17 cellular contexts compared by ENCODE assay signal in genomic region chr12:107122452-107122958, GRCh38. TPM values are rescaled to one million over a fixed set of nuclear protein-coding genes. Genes with fewer than 3 reads are reported as not detected.
DNase-seq lines count a peak whose midpoint lies in the region; ATAC-seq and TF ChIP-seq lines count a peak whose summit lies in the region.
"Had no signal": no experiment of that assay in that cellular context is flagged by ENCODE, and none has a peak within 500 bp of the region (broad histone marks: within the 10 kb centered on the region; RNA-seq: fewer than 3 reads in every experiment).

No MANE protein-coding gene starts in this region.

- no peak overlapping the region for H2AK5ac ChIP-seq in mesendoderm (ENCODE audit: low read length)

- no peaks in the 10 kb centered on the region for H3K27me3 ChIP-seq in GM23338 (ENCODE audit: insufficient read depth)
- H3K27me3 ChIP-seq in endodermal cell (ENCODE audit: control insufficient read depth, insufficient read depth, low read length, poor library complexity, severe bottlenecking) = no peaks in the 10 kb centered on the region
- no peaks in the 10 kb centered on the region for H3K27me3 ChIP-seq in mesendoderm (ENCODE audit: insufficient read depth, low read length, poor library complexity)
- H3K27me3 ChIP-seq in CD8-positive, alpha-beta memory T cell (ENCODE audit: insufficient read depth, low read length, poor library complexity, severe bottlenecking) = no peaks in the 10 kb centered on the region
- H3K27me3 ChIP-seq: BLaER1 had no signal

- H3K4me3 Mint-ChIP-seq in GM23338 (peak overlapping the region; percentile 18; the same call in 2 of the 3 replicates), endodermal cell (peak overlapping the region; percentile 13)
- no peak overlapping the region for H3K4me3 Mint-ChIP-seq in stimulated activated naive B cell treated with anti-CD40 and anti-IgM and Interleukin-4, amounts not matched to agents 10 μg/mL and 1 μg/mL and 100 μg/mL, for 72 hours
- H3K4me3 Mint-ChIP-seq in CD8-positive, alpha-beta memory T cell = no peak overlapping the region

- H3K9me2 ChIP-seq in GM23338 (ENCODE audit: insufficient read depth) = no peaks in the 10 kb centered on the region

- H3K36me3 ChIP-seq in GM23338 (ENCODE audit: insufficient read depth) = no peaks in the 10 kb centered on the region
- H3K36me3 ChIP-seq in endodermal cell (ENCODE audit: control insufficient read depth, insufficient read depth, low read length) = no peaks in the 10 kb centered on the region
- no peaks in the 10 kb centered on the region for H3K36me3 ChIP-seq in mesendoderm (ENCODE audit: control insufficient read depth, insufficient read depth, low read length)
- H3K36me3 ChIP-seq in CD8-positive, alpha-beta memory T cell (ENCODE audit: insufficient read depth, low read length) = no peaks in the 10 kb centered on the region
- H3K36me3 ChIP-seq: BLaER1, HAP-1 had no signal

- H3K79me2 ChIP-seq in GM23338 (replicated peaks; ENCODE audit: insufficient read depth) (no peaks in the 10 kb centered on the region), mesendoderm (ENCODE audit: control insufficient read depth, insufficient read depth, low read length) (no peaks in the 10 kb centered on the region)

- H3K27me3 Mint-ChIP-seq in GM23338 (ENCODE audit: insufficient read depth, low read depth, poor library complexity) = no peaks in the 10 kb centered on the region
- no peaks in the 10 kb centered on the region for H3K27me3 Mint-ChIP-seq in endodermal cell (ENCODE audit: insufficient read depth)
- peaks cover 29 to 36% of the 10 kb centered on the region in 2 donors for H3K27me3 Mint-ChIP-seq in stimulated activated naive B cell treated with anti-CD40 and anti-IgM and Interleukin-4, amounts not matched to agents 10 μg/mL and 1 μg/mL and 100 μg/mL, for 72 hours
- peaks cover 23 to 44% of the 10 kb centered on the region in 2 donors for H3K27me3 Mint-ChIP-seq in CD8-positive, alpha-beta memory T cell

- peak overlapping the region; percentile 63 for H3K4me2 ChIP-seq in GM23338
- no peak overlapping the region for H3K4me2 ChIP-seq in mesendoderm (ENCODE audit: low read length)
- H3K4me2 ChIP-seq: BLaER1 had no signal

- H3F3A ChIP-seq in GM23338 (replicated peaks; ENCODE audit: low read depth) = no peaks in the 10 kb centered on the region

- H3K36me3 Mint-ChIP-seq in GM23338 (ENCODE audit: low read depth) = peaks cover 4% of the 10 kb centered on the region; the same call in 1 of the 3 replicates
- H3K36me3 Mint-ChIP-seq in endodermal cell (ENCODE audit: low read depth) = peaks cover 2% of the 10 kb centered on the region
- H3K36me3 Mint-ChIP-seq in stimulated activated naive B cell treated with anti-CD40 and anti-IgM and Interleukin-4, amounts not matched to agents 10 μg/mL and 1 μg/mL and 100 μg/mL, for 72 hours = no peaks in the 10 kb centered on the region
- no peaks in the 10 kb centered on the region for H3K36me3 Mint-ChIP-seq in CD8-positive, alpha-beta memory T cell

- H3K18ac ChIP-seq in mesendoderm (ENCODE audit: low read length) = no peak overlapping the region

- peaks cover 25% of the 10 kb centered on the region for H3K4me1 ChIP-seq in GM23338 (ENCODE audit: insufficient read depth)
- no peaks in the 10 kb centered on the region for H3K4me1 ChIP-seq in endodermal cell (ENCODE audit: control insufficient read depth, insufficient read depth, low read length)
- H3K4me1 ChIP-seq in mesendoderm (ENCODE audit: control insufficient read depth, low read depth, low read length) = peaks cover 1% of the 10 kb centered on the region
- H3K4me1 ChIP-seq in CD8-positive, alpha-beta memory T cell (ENCODE audit: insufficient read depth, low read length) = no peaks in the 10 kb centered on the region
- H3K4me1 ChIP-seq: BLaER1 had no signal

- POLR2A ChIA-PET in CD8-positive, alpha-beta memory T cell (lab: Charles Lee) = no interaction called here

- CTCF ChIA-PET in CD8-positive, alpha-beta memory T cell (lab: Charles Lee) = interaction anchor here (1.3 kb wide), 1 partner anchor 17 kb away, joined by 3 read pairs; no protein-coding TSS in a partner anchor

- H3K79me1 ChIP-seq in mesendoderm (ENCODE audit: low read length) = no peaks in the 10 kb centered on the region

- H2AFZ ChIP-seq in GM23338 = peak overlapping the region; percentile 82
- H2AFZ ChIP-seq: GM23248 had no signal

- no peak overlapping the region for H3K23ac ChIP-seq in mesendoderm (ENCODE audit: low read length)

- H3K27ac Mint-ChIP-seq in GM23338 = no peak overlapping the region
- no peak overlapping the region for H3K27ac Mint-ChIP-seq in endodermal cell
- no peak overlapping the region for H3K27ac Mint-ChIP-seq in stimulated activated naive B cell treated with anti-CD40 and anti-IgM and Interleukin-4, amounts not matched to agents 10 μg/mL and 1 μg/mL and 100 μg/mL, for 72 hours
- H3K27ac Mint-ChIP-seq in CD8-positive, alpha-beta memory T cell = no peak overlapping the region

- H2BK5ac ChIP-seq in mesendoderm (ENCODE audit: low read length) = no peak overlapping the region

- no peak overlapping the region for H3K4ac ChIP-seq in mesendoderm (ENCODE audit: low read depth, low read length)

- no peak overlapping the region for H4K8ac ChIP-seq in mesendoderm (ENCODE audit: low read depth, low read length)

- no peak for TF ChIP-seq CTCF in GM23338 (conservative IDR thresholded peaks at IDR 0.05; ENCODE audit: low read depth in 2 of 2)
- TF ChIP-seq CTCF in endodermal cell (conservative IDR thresholded peaks at IDR 0.05) = no peak

- H3K56ac ChIP-seq in mesendoderm (ENCODE audit: low read length) = peak overlapping the region; percentile 25

- DNase-seq in GM23338 (ENCODE audit: low spot score) (no peak), NCI-H82 treated with DMSO at 0.1 percent for 48 hours (lab: John Stamatoyannopoulos, UW; ENCODE audit: unreplicated experiment) (peak; percentile 88), endodermal cell (peak; percentile 66), mesendoderm (peak; percentile 91), SHP77 (lab: John Stamatoyannopoulos, UW) (no peak)
- DNase-seq in stimulated activated naive B cell treated with anti-CD40 and anti-IgM and Interleukin-4, amounts not matched to agents 10 μg/mL and 1 μg/mL and 100 μg/mL, for 72 hours = no peak
- no peak for DNase-seq in CD8-positive, alpha-beta memory T cell
- DNase-seq: 8988T, AML-193, Calu3, DMS 273 treated with DMSO at 0.1 percent for 48 hours, DMS79, GM23248, IMR-90 had no signal

- H3K9me3 ChIP-seq in endodermal cell (ENCODE audit: control insufficient read depth, low read length) = peaks cover 13% of the 10 kb centered on the region
- no peaks in the 10 kb centered on the region for H3K9me3 ChIP-seq in CD8-positive, alpha-beta memory T cell (ENCODE audit: low read length)
- H3K9me3 ChIP-seq: BLaER1 had no signal

- H3K9ac ChIP-seq in endodermal cell (ENCODE audit: extremely low read depth, low read length, poor library complexity, severe bottlenecking) = no peak overlapping the region
- no peak overlapping the region for H3K9ac ChIP-seq in mesendoderm (ENCODE audit: low read length)
- H3K9ac ChIP-seq: BLaER1, GM23248 had no signal

- H3K9me3 Mint-ChIP-seq in GM23338 = peaks cover 3% of the 10 kb centered on the region; the same call in 2 of the 3 replicates
- peaks cover 6% of the 10 kb centered on the region for H3K9me3 Mint-ChIP-seq in endodermal cell
- H3K9me3 Mint-ChIP-seq in stimulated activated naive B cell treated with anti-CD40 and anti-IgM and Interleukin-4, amounts not matched to agents 10 μg/mL and 1 μg/mL and 100 μg/mL, for 72 hours = no peaks in the 10 kb centered on the region
- H3K9me3 Mint-ChIP-seq in CD8-positive, alpha-beta memory T cell = peaks cover 0 to 3% (median 0%) of the 10 kb centered on the region in 5 donors

- 36 to 88% methylated on average over 1 to 3 of the region's 3 CpGs for WGBS in endodermal cell (ENCODE audit: insufficient coverage in 1 of 2, insufficient read length in 1 of 2), 2 experiments
- no CpG with 5 or more reads among the region's 3 CpGs for WGBS in mesendoderm (ENCODE audit: extremely low coverage, insufficient coverage, low lambda C conversion rate)

- H3K27ac ChIP-seq in GM23338 (ENCODE audit: low read depth) (no peak overlapping the region), endodermal cell (ENCODE audit: low read depth, low read length) (no peak overlapping the region), mesendoderm (ENCODE audit: low read depth, low read length) (no peak overlapping the region)
- no peak overlapping the region for H3K27ac ChIP-seq in CD8-positive, alpha-beta memory T cell (ENCODE audit: low read depth, low read length)
- H3K27ac ChIP-seq: BLaER1, GM23248 had no signal

- no peak overlapping the region for H2BK15ac ChIP-seq in mesendoderm (replicated peaks; ENCODE audit: low read depth)

- peak; percentile 41; the same call in 2 of the 3 replicates for ATAC-seq in GM23338
- ATAC-seq in stimulated activated naive B cell treated with anti-CD40 and anti-IgM and Interleukin-4, amounts not matched to agents 10 μg/mL and 1 μg/mL and 100 μg/mL, for 72 hours (replicated peaks) = no peak
- ATAC-seq: GM12878 had no signal

- no peak overlapping the region for H3K4me3 ChIP-seq in GM23338
- peak overlapping the region; percentile 47 for H3K4me3 ChIP-seq in endodermal cell (ENCODE audit: low read length)
- no peak overlapping the region for H3K4me3 ChIP-seq in mesendoderm (ENCODE audit: low read length)
- H3K4me3 ChIP-seq in CD8-positive, alpha-beta memory T cell (ENCODE audit: low read length) = no peak overlapping the region
- H3K4me3 ChIP-seq: BLaER1, GM12878, GM23248, HAP-1 had no signal

- H2BK120ac ChIP-seq in mesendoderm (ENCODE audit: low read depth, low read length) = no peak overlapping the region

- peaks cover 28% of the 10 kb centered on the region for H3K4me1 Mint-ChIP-seq in GM23338
- H3K4me1 Mint-ChIP-seq in endodermal cell = peaks cover 33% of the 10 kb centered on the region
- H3K4me1 Mint-ChIP-seq in stimulated activated naive B cell treated with anti-CD40 and anti-IgM and Interleukin-4, amounts not matched to agents 10 μg/mL and 1 μg/mL and 100 μg/mL, for 72 hours = no peaks in the 10 kb centered on the region
- H3K4me1 Mint-ChIP-seq in CD8-positive, alpha-beta memory T cell = no peaks in the 10 kb centered on the region

- H4K5ac ChIP-seq in mesendoderm (ENCODE audit: low read length) = no peak overlapping the region

- no peaks in the 10 kb centered on the region for H4K20me1 ChIP-seq in GM23338 (replicated peaks; ENCODE audit: insufficient read depth)
- H4K20me1 ChIP-seq: BLaER1 had no signal

TF ChIP-seq in GM23338, 12 proteins besides CTCF, POLR2A, EP300 and RAD21:
- TF ChIP-seq NANOG (IDR thresholded peaks at IDR 0.05; ENCODE audit: borderline replicate concordance) = no peak
TF ChIP-seq in GM23338: peak in this region for 0.

RNA-seq across cellular contexts. Expression of gene CRY1, which starts 29.2 kb away (rescaled TPM):
- 25.4 and 28.2 TPM in 2 replicates for total RNA-seq in GM23338 (2014; rRNA removed; shearing (Covaris generic))
- polyA plus RNA-seq in GM23338 (2016; fragmentation: Nextera tagmentation; extraction: Ambion mirVana) = 27.7 and 28.5 TPM in 2 replicates
- total RNA-seq in endodermal cell = 10 to 100 TPM; 29.9 to 33.4 TPM
- 26.3 TPM for polyA plus RNA-seq in endodermal cell (2013, experiment 1 of 2)
- 27.7 TPM for polyA plus RNA-seq in endodermal cell (2013, experiment 2 of 2)
- 19.3 TPM for polyA plus RNA-seq in mesendoderm (2013, experiment 1 of 2)
- polyA plus RNA-seq in mesendoderm (2013, experiment 2 of 2) = 19.7 TPM
- total RNA-seq in CD8-positive, alpha-beta memory T cell = 10 to 100 TPM; 36.6 to 38.8 TPM
- polyA plus RNA-seq in CD8-positive, alpha-beta memory T cell = 29.0 TPM

Comparison
In these comparisons a context has a peak if more than half of its experiments do, and no peak if none do; other contexts are left out.
1. DNase-seq: peak in NCI-H82 treated with DMSO at 0.1 percent for 48 hours (single experiment), endodermal cell (single experiment) and mesendoderm (single experiment); none in GM23338 (single experiment), stimulated activated naive B cell treated with anti-CD40 and anti-IgM and Interleukin-4, amounts not matched to agents 10 μg/mL and 1 μg/mL and 100 μg/mL, for 72 hours (single experiment), CD8-positive, alpha-beta memory T cell (0 of 5) and SHP77 (0 of 2).
2. H3K4me3 Mint-ChIP-seq: peak in GM23338 (single experiment) and endodermal cell (single experiment); none in stimulated activated naive B cell treated with anti-CD40 and anti-IgM and Interleukin-4, amounts not matched to agents 10 μg/mL and 1 μg/mL and 100 μg/mL, for 72 hours (0 of 2) and CD8-positive, alpha-beta memory T cell (0 of 7).